In the genomic region with DNA sequence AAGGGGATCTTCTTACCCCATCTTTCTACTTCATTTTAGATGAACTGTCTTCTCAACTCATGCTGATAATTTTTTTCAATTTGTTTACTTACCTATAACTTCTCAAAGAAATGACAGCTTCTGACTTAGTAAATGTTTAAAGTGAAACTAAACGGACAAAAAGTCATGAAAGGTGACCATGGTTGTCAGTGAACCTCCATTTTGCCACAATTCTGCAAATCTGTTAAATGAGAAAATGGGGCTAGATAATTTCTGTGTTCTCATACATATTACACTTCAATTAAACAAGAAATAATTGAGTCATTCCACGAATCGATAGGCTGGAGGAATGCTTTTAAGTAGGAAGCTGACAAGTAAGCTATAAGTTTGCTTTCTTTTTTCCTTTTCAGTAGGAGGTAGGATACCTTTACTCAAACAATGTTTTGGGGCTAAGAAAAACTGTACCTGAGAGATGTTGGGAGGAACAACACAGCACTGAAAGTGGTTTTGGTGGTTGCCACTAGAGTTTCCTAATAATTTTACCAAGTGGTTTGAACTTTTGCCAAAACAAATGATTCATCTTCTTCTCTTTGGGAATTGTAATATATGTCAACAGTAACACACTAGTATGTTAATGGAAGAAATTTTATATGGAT, we compare ENCODE assay signal across 10 cellular contexts. TPM values are rescaled to one million over a fixed set of nuclear protein-coding genes. Genes with fewer than 3 reads are reported as not detected.
DNase-seq lines count a peak whose midpoint lies in the region; ATAC-seq, FAIRE-seq and TF ChIP-seq lines count a peak whose summit lies in the region.
"Had no signal": no experiment of that assay in that cellular context is flagged by ENCODE, and none has a peak within 500 bp of the region (broad histone marks: within the 10 kb centered on the region; RNA-seq: fewer than 3 reads in every experiment).

No MANE protein-coding gene starts in this region.

- TF ChIP-seq CTCF in A549 (IDR thresholded peaks at IDR 0.05): no peak
- TF ChIP-seq CTCF in K562 (IDR thresholded peaks at IDR 0.05 in 2 of 3, conservative IDR thresholded peaks at IDR 0.05 in 1 of 3; ENCODE audit: insufficient read depth in 2 of 3, low read depth in 1 of 3, low read length in 3 of 3): no peak

- no peak for FAIRE-seq in A549 (lab: Jason Lieb, UNC)
- peak; percentile 46 for FAIRE-seq in K562 (lab: Jason Lieb, UNC)

- TF ChIP-seq POLR2A in A549 (IDR thresholded peaks at IDR 0.05; ENCODE audit: low read length): no peak
- TF ChIP-seq POLR2A in K562 (conservative IDR thresholded peaks at IDR 0.05): no peak

- WGBS in A549 (ENCODE audit: missing lambda C conversion rate): 0% methylated on average over 3 of the region's 3 CpGs
- WGBS in K562 (ENCODE audit: insufficient coverage, low coverage, missing lambda C conversion rate): 0% methylated on average over 3 of the region's 3 CpGs

- H3K36me3 ChIP-seq in HUES48 (ENCODE audit: control insufficient read depth, insufficient read depth, low read length) (no peaks in the 10 kb centered on the region), K562 (ENCODE audit: control insufficient read depth, insufficient read depth, low read length) (no peaks in the 10 kb centered on the region)

- H4K20me1 ChIP-seq in K562 (replicated peaks; ENCODE audit: control insufficient read depth, insufficient read depth, low read length): no peaks in the 10 kb centered on the region

- intact Hi-C loops in K562 (cut with micrococcal nuclease): no loop called here

- DNase-seq in A549 (ENCODE audit: low read depth in 1 of 2, low spot score in 1 of 2): no peak
- no peak for DNase-seq in K562 (ENCODE audit: extremely low read depth in 1 of 4, low spot score in 3 of 4)
- DNase-seq in kidney glomerular epithelial cell (lab: John Stamatoyannopoulos, UW): peak; percentile 70
- no peak for DNase-seq in NCI-H524 (lab: John Stamatoyannopoulos, UW)
- no peak for DNase-seq in C1 segment of cervical spinal cord (lab: John Stamatoyannopoulos, UW)
- no peak for DNase-seq in activated CD8-positive, alpha-beta memory T cell treated with anti-CD3 and anti-CD28 coated beads, Interleukin-2, amount 50 U/mL, for 48 hours
- no peak for DNase-seq in activated effector memory CD4-positive, alpha-beta T cell treated with Interleukin-2 at 50 U/mL for 16 hours

- POLR2A ChIA-PET in A549 (lab: Yijun Ruan, JAX): no interaction called here
- POLR2A ChIA-PET in K562 (lab: Yijun Ruan, JAX): no interaction called here

- no peaks in the 10 kb centered on the region for H3K79me2 ChIP-seq in K562 (ENCODE audit: control insufficient read depth, insufficient read depth, low read length)

- no peaks in the 10 kb centered on the region for H3K9me1 ChIP-seq in K562 (ENCODE audit: control insufficient read depth, insufficient read depth, low read length)

- H3K4me1 ChIP-seq in A549 (peaks cover 11% of the 10 kb centered on the region; the same call in 2 of the 3 replicates), HUES48 (ENCODE audit: control insufficient read depth, insufficient read depth, low read length) (peaks cover 43% of the 10 kb centered on the region), K562 (replicated peaks in 1 of 2; ENCODE audit: control insufficient read depth in 2 of 2, insufficient read depth in 2 of 2, low read length in 2 of 2) (peaks cover 0 to 2% of the 10 kb centered on the region in 2 experiments; a peak in 1 of 5 replicates)

- H3K27me3 ChIP-seq in HUES48 (ENCODE audit: control insufficient read depth, insufficient read depth, low read length) (no peaks in the 10 kb centered on the region), K562 (ENCODE audit: control insufficient read depth in 2 of 2, insufficient read depth in 2 of 2, low read length in 2 of 2) (no peaks in the 10 kb centered on the region)

- TF ChIP-seq EP300 in A549 (IDR thresholded peaks at IDR 0.05): no peak
- TF ChIP-seq EP300 in K562 (IDR thresholded peaks at IDR 0.05; ENCODE audit: low read length): no peak

- peak overlapping the region; percentile 40 for H3K9ac ChIP-seq in HUES48 (ENCODE audit: low read depth, low read length)
- H3K9ac ChIP-seq in K562 (ENCODE audit: insufficient read depth in 1 of 2, low read depth in 2 of 2, low read length in 2 of 2): no peak overlapping the region

- TF ChIP-seq RAD21 in A549 (conservative IDR thresholded peaks at IDR 0.05 in 1 of 2, IDR thresholded peaks at IDR 0.05 in 1 of 2) (no peak), K562 (CRISPR knock-in tag; conservative IDR thresholded peaks at IDR 0.05 in 1 of 2, IDR thresholded peaks at IDR 0.05 in 1 of 2) (no peak)

- no peak for ATAC-seq in A549
- ATAC-seq in K562: no peak

- H3K4me3 ChIP-seq in A549 (peak overlapping the region; percentile 37), HUES48 (ENCODE audit: low read depth, low read length) (peak overlapping the region; percentile 46), K562 (peak overlapping the region; percentile 13; the same call in 1 of the 2 replicates)

- H2AFZ ChIP-seq in K562 (ENCODE audit: low read depth, low read length): peak overlapping the region; percentile 86

- H3K27ac ChIP-seq in A549 (peak overlapping the region in 1 of 2 experiments; percentile 30; a peak in 2 of 6 replicates), HUES48 (ENCODE audit: low read depth, low read length) (peak overlapping the region; percentile 97), K562 (ENCODE audit: extremely low read depth, low read depth, low read length) (no peak overlapping the region)

- in situ Hi-C loops in K562 (cut with MboI): no loop called here

- H3K4me2 ChIP-seq in A549 (peak overlapping the region; percentile 82), K562 (ENCODE audit: insufficient read depth, low read length) (peak overlapping the region; percentile 52)

- CTCF ChIA-PET in A549 (lab: Yijun Ruan, JAX) (no interaction called here), K562 (lab: Yijun Ruan, JAX; ENCODE audit: low intra/inter-chr PET ratio) (no interaction called here)

- BruUV-seq in K562 (replicated peaks; lab: Mats Ljungman, UMichigan): no TSS peak

- no peaks in the 10 kb centered on the region for H3K9me3 ChIP-seq in A549
- no peaks in the 10 kb centered on the region for H3K9me3 ChIP-seq in HUES48 (ENCODE audit: control insufficient read depth, insufficient read depth, low read length)
- H3K9me3 ChIP-seq in K562 (replicated peaks; ENCODE audit: control insufficient read depth, insufficient read depth, low read depth, low read length): no peaks in the 10 kb centered on the region

TF ChIP-seq in A549, 52 proteins besides CTCF, POLR2A, EP300 and RAD21:
- TF ChIP-seq NFE2L2 (conservative IDR thresholded peaks at IDR 0.05; ENCODE audit: low read length): no peak
- 0 out of 2 replicates have a peak, but pooled peaks have one; percentile 13 for TF ChIP-seq JUNB (IDR thresholded peaks at IDR 0.05)

TF ChIP-seq in K562, 482 proteins besides CTCF, POLR2A, EP300 and RAD21:
- TF ChIP-seq EHMT2 (IDR thresholded peaks at IDR 0.05): no peak
- TF ChIP-seq MAFG (tag; conservative IDR thresholded peaks at IDR 0.05): 0 out of 2 replicates have a peak, but pooled peaks have one; percentile 1

RNA-seq across cellular contexts. Expression of a gene that starts 17.1 kb away (rescaled TPM):
- polyA plus RNA-seq in A549 (2011; rRNA removed) (not detected in 2 replicates), A549 (2017; fragmentation: RNase III; extraction: RNeasy Plus Mini Kit Qiagen cat#74134 plus additional on column Dnase treatment) (not detected in 3 replicates), K562 (2011; rRNA removed) (not detected in 2 replicates), K562 (2014; fragmentation: Illumina TruSeq; extraction: Trizol) (not detected in 2 replicates), K562 (2014; fragmentation: Nextera tagmentation; extraction: Ambion mirVana) (not detected), K562 (2014; rRNA removed) (not detected in 2 replicates)
- polyA plus RNA-seq in A549 (2012; cell fraction: cytosol; rRNA removed): not detected in 2 replicates
- polyA plus RNA-seq in A549 (2012; cell fraction: nucleus; rRNA removed): not detected in 2 replicates
- polyA minus RNA-seq in A549 (2011; rRNA and poly(A)+ RNA removed): not detected in 2 replicates
- total RNA-seq in K562 (2011; cell fraction: chromatin; rRNA removed; ENCODE audit: low replicate concordance): not detected in 2 replicates
- total RNA-seq in K562 (2011; cell fraction: nucleolus; rRNA removed): not detected in 2 replicates
- total RNA-seq in K562 (2011; cell fraction: nucleoplasm; rRNA removed): not detected in 2 replicates
- total RNA-seq in K562 (2014; rRNA removed) (not detected in 2 replicates), K562 (2014; rRNA removed; fragmentation: Illumina TruSeq; extraction: Trizol) (not detected in 2 replicates), K562 (2015; rRNA removed; fragmentation: Illumina TruSeq; extraction: Trizol) (not detected in 2 replicates), K562 (2021) (not detected in 2 replicates)
- not detected in 2 replicates for polyA plus RNA-seq in K562 (2011; cell fraction: cytosol; rRNA removed)
- polyA plus RNA-seq in K562 (2011; cell fraction: nucleus; rRNA removed): not detected in 2 replicates
- not detected in 2 replicates for polyA plus RNA-seq in K562 (2012)
- not detected in 2 replicates for polyA minus RNA-seq in K562 (2011; rRNA and poly(A)+ RNA removed)
- polyA minus RNA-seq in K562 (2011; cell fraction: cytosol; rRNA and poly(A)+ RNA removed): not detected in 2 replicates
- not detected in 2 replicates for polyA minus RNA-seq in K562 (2011; cell fraction: nucleus; rRNA and poly(A)+ RNA removed)
- total RNA-seq: pulmonary artery endothelial cell, temporal lobe had no signal
